9 cellular contexts compared by ENCODE assay signal in the genomic region with DNA sequence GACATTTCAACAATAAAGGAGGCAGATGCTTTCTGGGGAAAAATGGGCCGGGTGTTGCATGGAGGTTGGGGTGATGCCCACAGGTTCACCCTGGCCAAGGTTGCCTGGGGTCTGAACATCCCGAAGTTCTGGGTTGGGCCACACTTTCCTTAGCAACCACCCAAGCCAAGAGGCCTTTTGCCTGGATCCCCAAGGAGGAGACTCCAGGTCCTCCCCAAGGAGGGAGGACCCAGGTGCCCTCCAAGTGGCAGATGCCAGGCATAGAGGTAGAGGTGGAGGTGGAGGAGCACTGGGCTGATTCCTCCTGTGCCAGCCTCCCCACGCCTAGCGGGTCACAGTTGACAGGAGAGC. TPM values are rescaled to one million over a fixed set of nuclear protein-coding genes. Genes with fewer than 3 reads are reported as not detected.
A peak's percentile ranks its signal among the peaks of the same experiment; 100 is the strongest.
DNase-seq lines count a peak whose midpoint lies in the region; ATAC-seq and TF ChIP-seq lines count a peak whose summit lies in the region.
"Had no signal": no experiment of that assay in that cellular context is flagged by ENCODE, and none has a peak within 500 bp of the region (broad histone marks: within the 10 kb centered on the region; RNA-seq: fewer than 3 reads in every experiment).

No MANE protein-coding gene starts in this region.

- no peaks in the 10 kb centered on the region for H3K9me3 Mint-ChIP-seq in CD4-positive, CD25-positive, alpha-beta regulatory T cell
- no peaks in the 10 kb centered on the region for H3K9me3 Mint-ChIP-seq in endodermal cell

- H3K9ac ChIP-seq in PC-3 (ENCODE audit: low read length) (peak overlapping the region; percentile 89), endodermal cell (ENCODE audit: extremely low read depth, low read length, poor library complexity, severe bottlenecking) (peak overlapping the region; percentile 77)

- ATAC-seq in CD4-positive, CD25-positive, alpha-beta regulatory T cell (ENCODE audit: low read depth in 2 of 2), result no peak
- no peak for ATAC-seq in PC-3
- ATAC-seq in HG03571 (IDR thresholded peaks at IDR 0.05; ENCODE audit: unreplicated experiment), result no peak
- ATAC-seq in HG02759 (IDR thresholded peaks at IDR 0.05; ENCODE audit: unreplicated experiment), result no peak

- no peaks in the 10 kb centered on the region for H3K9me2 ChIP-seq in PC-3 (replicated peaks; ENCODE audit: low read length)

- WGBS in endodermal cell (ENCODE audit: insufficient coverage in 1 of 2, insufficient read length in 1 of 2), 2 experiments, result 92 to 100% methylated on average over 1 to 4 of the region's 4 CpGs

- H3F3A ChIP-seq in PC-3 (ENCODE audit: low read length, unreplicated experiment), result no peaks in the 10 kb centered on the region

- peak overlapping the region in 2 of 3 donors; percentile 84 to 99 for H3K27ac Mint-ChIP-seq in CD4-positive, CD25-positive, alpha-beta regulatory T cell
- H3K27ac Mint-ChIP-seq in endodermal cell, result no peak overlapping the region

- BruUV-seq in PC-3 (replicated peaks; lab: Mats Ljungman, UMichigan), result no TSS peak

- H3K36me3 ChIP-seq in CD4-positive, CD25-positive, alpha-beta regulatory T cell (ENCODE audit: control insufficient read depth, insufficient read depth, low read length), result no peaks in the 10 kb centered on the region
- H3K36me3 ChIP-seq in PC-3 (ENCODE audit: low read depth, low read length) (no peaks in the 10 kb centered on the region), endodermal cell (ENCODE audit: control insufficient read depth, insufficient read depth, low read length) (no peaks in the 10 kb centered on the region), neutrophil (no peaks in the 10 kb centered on the region), WERI-Rb-1 (no peaks in the 10 kb centered on the region; the same call in 1 of the 2 replicates)

- peaks cover 7% of the 10 kb centered on the region; the same call in 1 of the 2 replicates for H4K20me1 ChIP-seq in PC-3 (ENCODE audit: low read length)

- no peak for DNase-seq in CD4-positive, CD25-positive, alpha-beta regulatory T cell
- DNase-seq in PC-3 (no peak), endodermal cell (no peak), WERI-Rb-1 (no peak)
- no peak for DNase-seq in effector CD8-positive, alpha-beta T cell (lab: John Stamatoyannopoulos, UW)
- DNase-seq: NCI-H1694 had no signal

- peak overlapping the region; percentile 77 for H3K4me3 ChIP-seq in CD4-positive, CD25-positive, alpha-beta regulatory T cell (ENCODE audit: low read depth, low read length)
- H3K4me3 ChIP-seq in PC-3 (ENCODE audit: low read length), result peak overlapping the region; percentile 98
- H3K4me3 ChIP-seq in endodermal cell (ENCODE audit: low read length), result peak overlapping the region; percentile 96
- peak overlapping the region; percentile 87 for H3K4me3 ChIP-seq in neutrophil (ENCODE audit: low read depth in 1 of 2, low read length in 1 of 2)
- H3K4me3 ChIP-seq in WERI-Rb-1 (ENCODE audit: low read depth, low read length), result no peak overlapping the region

- TF ChIP-seq CTCF in PC-3 (conservative IDR thresholded peaks at IDR 0.05; ENCODE audit: low read depth, low read length), result no peak
- TF ChIP-seq CTCF in endodermal cell (conservative IDR thresholded peaks at IDR 0.05), result no peak
- TF ChIP-seq CTCF in neutrophil (IDR thresholded peaks at IDR 0.05), result no peak
- TF ChIP-seq CTCF in WERI-Rb-1 (IDR thresholded peaks at IDR 0.05; ENCODE audit: low read depth, low read length), result no peak

- no peaks in the 10 kb centered on the region for H3K9me3 ChIP-seq in CD4-positive, CD25-positive, alpha-beta regulatory T cell (ENCODE audit: control insufficient read depth in 2 of 2, low read length in 2 of 2)
- H3K9me3 ChIP-seq in PC-3 (ENCODE audit: low read length), result no peaks in the 10 kb centered on the region
- H3K9me3 ChIP-seq in endodermal cell (ENCODE audit: control insufficient read depth, low read length), result no peaks in the 10 kb centered on the region
- H3K9me3 ChIP-seq in neutrophil, result no peaks in the 10 kb centered on the region
- no peaks in the 10 kb centered on the region for H3K9me3 ChIP-seq in WERI-Rb-1 (ENCODE audit: severe bottlenecking)

- peaks cover 4% of the 10 kb centered on the region for H3K27me3 Mint-ChIP-seq in CD4-positive, CD25-positive, alpha-beta regulatory T cell
- H3K27me3 Mint-ChIP-seq in endodermal cell (ENCODE audit: insufficient read depth), result no peaks in the 10 kb centered on the region

- H3K27me3 ChIP-seq in CD4-positive, CD25-positive, alpha-beta regulatory T cell (ENCODE audit: control insufficient read depth, insufficient read depth, low read length), result no peaks in the 10 kb centered on the region
- H3K27me3 ChIP-seq in PC-3 (ENCODE audit: low read length) (no peaks in the 10 kb centered on the region), endodermal cell (ENCODE audit: control insufficient read depth, insufficient read depth, low read length, poor library complexity, severe bottlenecking) (no peaks in the 10 kb centered on the region), neutrophil (no peaks in the 10 kb centered on the region), WERI-Rb-1 (ENCODE audit: insufficient read depth, low read depth, severe bottlenecking) (no peaks in the 10 kb centered on the region)

- peak overlapping the region; percentile 95 to 99 (median 99) for H3K4me3 Mint-ChIP-seq in CD4-positive, CD25-positive, alpha-beta regulatory T cell
- H3K4me3 Mint-ChIP-seq in endodermal cell, result peak overlapping the region; percentile 96

- POLR2A ChIA-PET in PC-3 (lab: Charles Lee; ENCODE audit: unreplicated experiment), result no interaction called here

- H3K27ac ChIP-seq in CD4-positive, CD25-positive, alpha-beta regulatory T cell (ENCODE audit: insufficient read depth, low read length, poor library complexity, severe bottlenecking), result no peak overlapping the region
- H3K27ac ChIP-seq in PC-3 (ENCODE audit: low read length) (no peak overlapping the region), endodermal cell (ENCODE audit: low read depth, low read length) (no peak overlapping the region), neutrophil (peak overlapping the region; percentile 81), WERI-Rb-1 (no peak overlapping the region)

- intact Hi-C loops in PC-3 (cut with micrococcal nuclease), result no loop called here

- no peak overlapping the region for H2AFZ ChIP-seq in PC-3 (ENCODE audit: low read length)

- H3K4me1 ChIP-seq in CD4-positive, CD25-positive, alpha-beta regulatory T cell (ENCODE audit: control insufficient read depth, insufficient read depth, low read length, poor library complexity, severe bottlenecking), result peaks cover 23% of the 10 kb centered on the region
- H3K4me1 ChIP-seq in PC-3 (ENCODE audit: insufficient read depth, low read length), result peaks cover 9% of the 10 kb centered on the region
- H3K4me1 ChIP-seq in endodermal cell (ENCODE audit: control insufficient read depth, insufficient read depth, low read length), result peaks cover 5% of the 10 kb centered on the region
- H3K4me1 ChIP-seq in neutrophil (ENCODE audit: control insufficient read depth in 1 of 2, insufficient read depth in 1 of 2, low read depth in 1 of 2, low read length in 1 of 2), result peaks cover 41 to 49% of the 10 kb centered on the region in 2 experiments

- peak overlapping the region; percentile 91 for H3K4me2 ChIP-seq in PC-3 (ENCODE audit: low read length)

- H3K4me1 Mint-ChIP-seq in CD4-positive, CD25-positive, alpha-beta regulatory T cell, result peaks cover 0 to 46% (median 12%) of the 10 kb centered on the region in 4 donors
- H3K4me1 Mint-ChIP-seq in endodermal cell, result peaks cover 33% of the 10 kb centered on the region

- no peaks in the 10 kb centered on the region for H3K36me3 Mint-ChIP-seq in CD4-positive, CD25-positive, alpha-beta regulatory T cell
- H3K36me3 Mint-ChIP-seq in endodermal cell (ENCODE audit: low read depth), result no peaks in the 10 kb centered on the region

- H3K79me2 ChIP-seq in PC-3 (ENCODE audit: low read length), result peaks cover 55% of the 10 kb centered on the region

- CTCF ChIA-PET in PC-3 (lab: Charles Lee), result no interaction called here

RNA-seq across cellular contexts. Expression of a gene that starts 1.2 kb away (rescaled TPM):
- 56.3 TPM for total RNA-seq in CD4-positive, CD25-positive, alpha-beta regulatory T cell
- polyA plus RNA-seq in CD4-positive, CD25-positive, alpha-beta regulatory T cell, result 10 to 100 TPM; 46.6 to 56.3 (median 54.4) TPM
- total RNA-seq in PC-3 (2014; rRNA removed) (64.2 and 73.3 TPM in 2 replicates), endodermal cell (10 to 100 TPM; 89.5 to 92.4 TPM)
- polyA plus RNA-seq in endodermal cell (2013, experiment 1 of 2), result 120 TPM
- 109 TPM for polyA plus RNA-seq in endodermal cell (2013, experiment 2 of 2)

RNA-seq across cellular contexts. Expression of a gene that starts 7.6 kb away (rescaled TPM):
- 4.6 TPM for total RNA-seq in CD4-positive, CD25-positive, alpha-beta regulatory T cell
- 1 to 10 TPM in 1 of 4 donors, under 1 TPM in 3; 0.67 to 1.3 (median 0.97) TPM for polyA plus RNA-seq in CD4-positive, CD25-positive, alpha-beta regulatory T cell
- total RNA-seq in PC-3 (2014; rRNA removed), result not detected in 2 replicates
- total RNA-seq in endodermal cell, result 1 to 10 TPM in 1 of 2 donors, under 1 TPM in 1; 0.46 to 1.8 TPM
- polyA plus RNA-seq in endodermal cell (2013, experiment 1 of 2), result not detected
- polyA plus RNA-seq in endodermal cell (2013, experiment 2 of 2), result 0.62 TPM

RNA-seq across cellular contexts. Expression of a gene that starts 33.3 kb away (rescaled TPM):
- 81.0 TPM for total RNA-seq in CD4-positive, CD25-positive, alpha-beta regulatory T cell
- polyA plus RNA-seq in CD4-positive, CD25-positive, alpha-beta regulatory T cell, result 10 to 100 TPM; 63.7 to 79.7 (median 70.7) TPM
- total RNA-seq in PC-3 (2014; rRNA removed) (32.4 and 47.2 TPM in 2 replicates), endodermal cell (100 to 1,000 TPM in 1 of 2 donors, 10 to 100 TPM in 1; 81.9 to 102 TPM)
- polyA plus RNA-seq in endodermal cell (2013, experiment 1 of 2), result 88.4 TPM
- polyA plus RNA-seq in endodermal cell (2013, experiment 2 of 2), result 78.7 TPM
